Comparison of ENCODE assay signal across 1 cellular context in genomic region chr4:138898282-138898681, GRCh38.
TF ChIP-seq lines count a peak whose summit lies in the region.

No MANE protein-coding gene starts in this region.

TF ChIP-seq in K562, 482 proteins besides CTCF, POLR2A, EP300 and RAD21 (continued from another document):
- TF ChIP-seq HIVEP1 (CRISPR knock-in tag; IDR thresholded peaks at IDR 0.05) (no peak), HMBOX1 (IDR thresholded peaks at IDR 0.05) (peak; percentile 71), ARNT (IDR thresholded peaks at IDR 0.05) (no peak), ZFP30 (CRISPR knock-in tag; IDR thresholded peaks at IDR 0.05; ENCODE audit: borderline replicate concordance) (no peak), COPS2 (conservative IDR thresholded peaks at IDR 0.05) (no peak), CEBPG (CRISPR knock-in tag; IDR thresholded peaks at IDR 0.05) (no peak), CEBPG (tag; conservative IDR thresholded peaks at IDR 0.05 in 1 of 2, IDR thresholded peaks at IDR 0.05 in 1 of 2) (peak in 1 of 2 experiments; percentile 50; a peak in 1 of 4 replicates), VEZF1 (CRISPR knock-in tag; IDR thresholded peaks at IDR 0.05) (no peak), HDAC1 (IDR thresholded peaks at IDR 0.05) (0 out of 4 replicates have a peak, but pooled peaks of 1 of the 2 experiments have one; percentile 32), BRD4 (IDR thresholded peaks at IDR 0.05) (no peak), ZNF140 (CRISPR knock-in tag; IDR thresholded peaks at IDR 0.05) (no peak), SIRT6 (IDR thresholded peaks at IDR 0.05; ENCODE audit: low read depth, low read length) (no peak), KDM1A (IDR thresholded peaks at IDR 0.05) (peak in 1 of 2 experiments; percentile 60; a peak in 3 of 4 replicates), ZNF277 (CRISPR knock-in tag; IDR thresholded peaks at IDR 0.05; ENCODE audit: borderline replicate concordance) (no peak), SMAD4 (CRISPR knock-in tag; conservative IDR thresholded peaks at IDR 0.05) (no peak), EZH2 (IDR thresholded peaks at IDR 0.05; ENCODE audit: borderline replicate concordance, low read depth, low read length) (no peak), NFXL1 (CRISPR knock-in tag; IDR thresholded peaks at IDR 0.05) (no peak), IFI16 (CRISPR knock-in tag; IDR thresholded peaks at IDR 0.05) (no peak), JUN (IDR thresholded peaks at IDR 0.05; ENCODE audit: borderline replicate concordance, low read depth, low read length) (peak; percentile 59; the same call in 1 of the 2 replicates), JUN (CRISPR knock-in tag; IDR thresholded peaks at IDR 0.05; ENCODE audit: borderline replicate concordance) (no peak)
